15 cellular contexts compared by ENCODE assay signal in genomic region chr20:23224806-23225205, GRCh38.
"Had no signal": no experiment of that assay in that cellular context is flagged by ENCODE, and none has a peak within 500 bp of the region (broad histone marks: within the 10 kb centered on the region; RNA-seq: fewer than 3 reads in every experiment).

No MANE protein-coding gene starts in this region.

- H3K4me1 ChIP-seq: gastrocnemius medialis had no signal

- H3K27ac ChIP-seq: cardiac muscle cell, gastrocnemius medialis, left lung, thoracic aorta had no signal

- ATAC-seq: activated CD8-positive, alpha-beta memory T cell treated with anti-CD3 and anti-CD28 coated beads, Interleukin-2, amount 10 ng/mL, durations not matched to agents 7 days and 5 days; activated T-cell treated with anti-CD3 and anti-CD28 coated beads, Interleukin-2, amount 50 U/mL, for 4 hours; stimulated activated naive CD8-positive, alpha-beta T cell treated with anti-CD3 and anti-CD28 coated beads, Interleukin-15, amount 100 ng/mL, for 72 hours had no signal

- DNase-seq: activated CD4-positive, alpha-beta T cell treated with anti-CD3 and anti-CD28 coated beads for 1 hour; activated CD4-positive, alpha-beta T cell treated with anti-CD3 and anti-CD28 coated beads, Interleukin-2, amount 50 U/mL, for 48 hours; activated CD8-positive, alpha-beta memory T cell treated with anti-CD3 and anti-CD28 coated beads, Interleukin-2, amount 10 ng/mL, durations not matched to agents 7 days and 5 days; activated naive CD8-positive, alpha-beta T cell treated with anti-CD3 and anti-CD28 coated beads, Interleukin-2, amount 10 ng/mL, durations not matched to agents 7 days and 5 days; activated T-cell treated with anti-CD3 and anti-CD28 coated beads, Interleukin-2, amount 50 U/mL, for 4 hours; heart right ventricle; stimulated activated CD4-positive, alpha-beta T cell treated with anti-CD3 and anti-CD28 coated beads, Interleukin-15, amount 100 ng/mL, for 24 hours; stimulated activated CD4-positive, alpha-beta T cell treated with anti-CD3 and anti-CD28 coated beads, Interleukin-4, amount 100 ng/mL, for 4 hours; stimulated activated naive CD8-positive, alpha-beta T cell treated with anti-CD3 and anti-CD28 coated beads, Interleukin-15, amount 100 ng/mL, for 72 hours had no signal

- H3K27me3 ChIP-seq: gastrocnemius medialis, left lung had no signal

- H3K9me3 ChIP-seq: gastrocnemius medialis had no signal

- H3K36me3 Mint-ChIP-seq: activated CD8-positive, alpha-beta memory T cell treated with anti-CD3 and anti-CD28 coated beads, Interleukin-2, amount 10 ng/mL, durations not matched to agents 7 days and 5 days; memory B cell had no signal

- H3K27ac Mint-ChIP-seq: activated CD8-positive, alpha-beta memory T cell treated with anti-CD3 and anti-CD28 coated beads, Interleukin-2, amount 10 ng/mL, durations not matched to agents 7 days and 5 days; activated naive CD8-positive, alpha-beta T cell treated with anti-CD3 and anti-CD28 coated beads, Interleukin-2, amount 10 ng/mL, durations not matched to agents 7 days and 5 days; memory B cell; T-helper 2 cell treated with Interferon-gamma antibody and Interleukin-4, amounts not matched to agents 5 μg/mL and 100 μg/mL, for 36 hours had no signal

- H3K4me1 Mint-ChIP-seq: activated CD8-positive, alpha-beta memory T cell treated with anti-CD3 and anti-CD28 coated beads, Interleukin-2, amount 10 ng/mL, durations not matched to agents 7 days and 5 days; activated naive CD8-positive, alpha-beta T cell treated with anti-CD3 and anti-CD28 coated beads, Interleukin-2, amount 10 ng/mL, durations not matched to agents 7 days and 5 days; memory B cell; stimulated activated naive CD8-positive, alpha-beta T cell treated with anti-CD3 and anti-CD28 coated beads, Interleukin-15, amount 100 ng/mL, for 72 hours had no signal

- H3K4me3 ChIP-seq: cardiac muscle cell, gastrocnemius medialis, heart right ventricle, left lung, thoracic aorta had no signal

- H3K4me3 Mint-ChIP-seq: activated CD8-positive, alpha-beta memory T cell treated with anti-CD3 and anti-CD28 coated beads, Interleukin-2, amount 10 ng/mL, durations not matched to agents 7 days and 5 days; activated naive CD8-positive, alpha-beta T cell treated with anti-CD3 and anti-CD28 coated beads, Interleukin-2, amount 10 ng/mL, durations not matched to agents 7 days and 5 days; activated T-cell treated with anti-CD3 and anti-CD28 coated beads, Interleukin-2, amount 50 U/mL, for 4 hours; memory B cell; stimulated activated naive CD8-positive, alpha-beta T cell treated with anti-CD3 and anti-CD28 coated beads, Interleukin-15, amount 100 ng/mL, for 72 hours; T-helper 2 cell treated with Interferon-gamma antibody and Interleukin-4, amounts not matched to agents 5 μg/mL and 100 μg/mL, for 36 hours had no signal

- H3K36me3 ChIP-seq: cardiac muscle cell, gastrocnemius medialis, heart right ventricle, left lung, thoracic aorta had no signal
